Comparison of ENCODE assay signal across 24 cellular contexts in the genomic region with DNA sequence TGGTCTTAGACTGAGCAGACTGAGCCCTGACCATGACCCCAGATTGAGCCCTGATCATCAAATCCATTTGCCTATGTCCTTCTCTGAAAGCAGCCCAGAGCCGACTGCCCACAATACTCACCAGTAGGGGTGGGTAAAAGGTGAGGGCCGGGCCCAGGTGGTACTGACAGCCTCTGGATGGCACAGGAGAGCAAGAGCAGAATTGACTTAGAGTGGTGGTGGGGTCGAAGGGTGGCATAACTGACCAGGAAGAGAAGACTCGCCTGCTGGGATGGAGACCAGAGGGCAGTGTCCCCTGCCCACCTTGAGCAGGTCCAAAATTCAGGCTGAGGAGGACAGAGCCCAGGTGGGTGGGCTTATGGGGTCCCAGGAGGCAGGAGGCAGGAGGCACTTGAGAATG.
DNase-seq lines count a peak whose midpoint lies in the region; ATAC-seq, FAIRE-seq and TF ChIP-seq lines count a peak whose summit lies in the region.
"Had no signal": no experiment of that assay in that cellular context is flagged by ENCODE, and none has a peak within 500 bp of the region (broad histone marks: within the 10 kb centered on the region; RNA-seq: fewer than 3 reads in every experiment).

No MANE protein-coding gene starts in this region.

- 4% methylated on average over 4 of the region's 4 CpGs for WGBS in K562 (ENCODE audit: insufficient coverage, low coverage, missing lambda C conversion rate)

- H3K36me3 ChIP-seq in HEK293 (ENCODE audit: control insufficient read depth in 2 of 2, insufficient read depth in 1 of 2, low read length in 2 of 2), result no peaks in the 10 kb centered on the region
- H3K36me3 ChIP-seq in K562 (ENCODE audit: control insufficient read depth, insufficient read depth, low read length), result no peaks in the 10 kb centered on the region
- no peaks in the 10 kb centered on the region for H3K36me3 ChIP-seq in neural progenitor cell
- H3K36me3 ChIP-seq: BE2C, BLaER1 had no signal

- H3K36me3 Mint-ChIP-seq in neural progenitor cell, result no peaks in the 10 kb centered on the region
- H3K36me3 Mint-ChIP-seq: CD14-positive monocyte; CD4-positive, alpha-beta memory T cell; CD4-positive, CD25-positive, alpha-beta regulatory T cell; CD8-positive, alpha-beta memory T cell had no signal

- H3K4me3 ChIP-seq in HEK293 (ENCODE audit: low read depth, low read length) (no peak overlapping the region), K562 (no peak overlapping the region), neural progenitor cell (no peak overlapping the region)
- H3K4me3 ChIP-seq: BLaER1 had no signal

- in situ Hi-C loops in K562 (cut with MboI) (no loop called here), KBM-7 (cut with MboI; ENCODE audit: low pct_unique_long_range_greater_than_20kb, low sequenced_read_pairs) (no loop called here)

- H2AFZ ChIP-seq in K562 (ENCODE audit: low read depth, low read length) (no peak overlapping the region), neural progenitor cell (replicated peaks) (no peak overlapping the region)

- DNase-seq in K562 (ENCODE audit: extremely low read depth in 1 of 4, low spot score in 3 of 4), result no peak
- no peak for DNase-seq in neural progenitor cell (ENCODE audit: low spot score)
- no peak for DNase-seq in NCI-H345 (lab: John Stamatoyannopoulos, UW)
- no peak for DNase-seq in KBM-7
- no peak for DNase-seq in anterior cingulate cortex (lab: John Stamatoyannopoulos, UW)
- DNase-seq: 8988T; ACHN; BE2C; C1 segment of cervical spinal cord; CD4-positive, alpha-beta memory T cell; CD4-positive, CD25-positive, alpha-beta regulatory T cell; CD8-positive, alpha-beta memory T cell; COR-L47; DMS153; DMS79; DND-41; GF-D8 had no signal

- H3K9me3 ChIP-seq in HEK293 (ENCODE audit: control insufficient read depth, insufficient read depth, low read depth, low read length), result no peaks in the 10 kb centered on the region
- H3K9me3 ChIP-seq in K562 (replicated peaks; ENCODE audit: control insufficient read depth, insufficient read depth, low read depth, low read length), result no peaks in the 10 kb centered on the region
- H3K9me3 ChIP-seq in neural progenitor cell (ENCODE audit: low read depth), result no peaks in the 10 kb centered on the region
- H3K9me3 ChIP-seq: BE2C, BLaER1 had no signal

- no peak for ATAC-seq in K562

- H3K27ac Mint-ChIP-seq in neural progenitor cell, result peak overlapping the region; percentile 48
- H3K27ac Mint-ChIP-seq: CD14-positive monocyte; CD4-positive, alpha-beta memory T cell had no signal

- TF ChIP-seq RAD21 in K562 (CRISPR knock-in tag; conservative IDR thresholded peaks at IDR 0.05 in 1 of 2, IDR thresholded peaks at IDR 0.05 in 1 of 2), result no peak

- H3K4me3 Mint-ChIP-seq in neural progenitor cell, result no peak overlapping the region
- H3K4me3 Mint-ChIP-seq: CD14-positive monocyte; CD4-positive, alpha-beta memory T cell; CD4-positive, CD25-positive, alpha-beta regulatory T cell; CD8-positive, alpha-beta memory T cell had no signal

- H3K9me3 Mint-ChIP-seq in neural progenitor cell, result no peaks in the 10 kb centered on the region
- H3K9me3 Mint-ChIP-seq: CD4-positive, CD25-positive, alpha-beta regulatory T cell had no signal

- H3K4me1 ChIP-seq in HEK293 (ENCODE audit: control insufficient read depth, insufficient read depth, low read length) (no peaks in the 10 kb centered on the region), K562 (replicated peaks in 1 of 2; ENCODE audit: control insufficient read depth in 2 of 2, insufficient read depth in 2 of 2, low read length in 2 of 2) (peaks cover 0 to 5% of the 10 kb centered on the region in 2 experiments; a peak in 1 of 5 replicates), neural progenitor cell (no peaks in the 10 kb centered on the region)
- H3K4me1 ChIP-seq: BE2C had no signal

- TF ChIP-seq POLR2A in K562 (conservative IDR thresholded peaks at IDR 0.05), result no peak

- no peak overlapping the region for H3K27ac ChIP-seq in HEK293 (ENCODE audit: extremely low read depth, low read depth, low read length)
- H3K27ac ChIP-seq in K562 (ENCODE audit: extremely low read depth, low read depth, low read length), result no peak overlapping the region
- H3K27ac ChIP-seq in neural progenitor cell, result no peak overlapping the region
- H3K27ac ChIP-seq: BLaER1 had no signal

- H3K4me2 ChIP-seq in K562 (ENCODE audit: insufficient read depth, low read length), result no peak overlapping the region
- no peak overlapping the region for H3K4me2 ChIP-seq in neural progenitor cell
- H3K4me2 ChIP-seq: BLaER1 had no signal

- TF ChIP-seq CTCF in HEK293 (tag by site-specific recombination; IDR thresholded peaks at IDR 0.05) (no peak), K562 (IDR thresholded peaks at IDR 0.05 in 2 of 3, conservative IDR thresholded peaks at IDR 0.05 in 1 of 3; ENCODE audit: insufficient read depth in 2 of 3, low read depth in 1 of 3, low read length in 3 of 3) (no peak), neural progenitor cell (IDR thresholded peaks at IDR 0.05) (no peak)

- H3K4me1 Mint-ChIP-seq in neural progenitor cell, result no peaks in the 10 kb centered on the region
- H3K4me1 Mint-ChIP-seq: CD14-positive monocyte; CD4-positive, alpha-beta memory T cell; CD4-positive, CD25-positive, alpha-beta regulatory T cell; CD8-positive, alpha-beta memory T cell had no signal

- FAIRE-seq in K562 (lab: Jason Lieb, UNC), result no peak
- FAIRE-seq: A204.1, G401.6, GM12891, GM19239 had no signal

- no peak for TF ChIP-seq EP300 in K562 (IDR thresholded peaks at IDR 0.05; ENCODE audit: low read length)

- H3K79me2 ChIP-seq in K562 (ENCODE audit: control insufficient read depth, insufficient read depth, low read length) (no peaks in the 10 kb centered on the region), neural progenitor cell (ENCODE audit: low read depth) (no peaks in the 10 kb centered on the region)

- peaks cover 10% of the 10 kb centered on the region for H3K27me3 Mint-ChIP-seq in neural progenitor cell (ENCODE audit: insufficient read depth, low read depth)

- no TSS peak for BruUV-seq in K562 (replicated peaks; lab: Mats Ljungman, UMichigan)

- H3K9ac ChIP-seq in K562 (ENCODE audit: insufficient read depth in 1 of 2, low read depth in 2 of 2, low read length in 2 of 2) (no peak overlapping the region), neural progenitor cell (no peak overlapping the region)
- H3K9ac ChIP-seq: BLaER1 had no signal

- no peaks in the 10 kb centered on the region for H3K9me1 ChIP-seq in K562 (ENCODE audit: control insufficient read depth, insufficient read depth, low read length)

- intact Hi-C loops in K562 (cut with micrococcal nuclease), result no loop called here

- POLR2A ChIA-PET in HEK293 (lab: Yijun Ruan, JAX), result no interaction called here
- POLR2A ChIA-PET in K562 (lab: Yijun Ruan, JAX), result no interaction called here

- H4K20me1 ChIP-seq in K562 (replicated peaks; ENCODE audit: control insufficient read depth, insufficient read depth, low read length) (no peaks in the 10 kb centered on the region), neural progenitor cell (ENCODE audit: low read depth) (no peaks in the 10 kb centered on the region)
- H4K20me1 ChIP-seq: BLaER1 had no signal

- H3F3A ChIP-seq in neural progenitor cell (ENCODE audit: low read depth), result no peaks in the 10 kb centered on the region

- CTCF ChIA-PET in HEK293 (lab: Yijun Ruan, JAX), result interaction anchor here (0.7 kb wide), 1 partner anchor 389 kb away, joined by 3 read pairs; no protein-coding TSS in a partner anchor
- CTCF ChIA-PET in K562 (lab: Yijun Ruan, JAX; ENCODE audit: low intra/inter-chr PET ratio), result no interaction called here

- H3K27me3 ChIP-seq in K562 (ENCODE audit: control insufficient read depth in 2 of 2, insufficient read depth in 2 of 2, low read length in 2 of 2), result peaks cover 9 to 29% of the 10 kb centered on the region in 2 experiments; a peak in 4 of 5 replicates
- no peaks in the 10 kb centered on the region for H3K27me3 ChIP-seq in neural progenitor cell
- H3K27me3 ChIP-seq: BE2C, BLaER1 had no signal

TF ChIP-seq in HEK293, 187 proteins besides CTCF, POLR2A, EP300 and RAD21 (continues in another document):
- TF ChIP-seq ZNF24 (tag by site-specific recombination; IDR thresholded peaks at IDR 0.05), result no peak

TF ChIP-seq in K562, 482 proteins besides CTCF, POLR2A, EP300 and RAD21 (continues in another document):
- TF ChIP-seq CHD1 (IDR thresholded peaks at IDR 0.05; ENCODE audit: low read length), result no peak
- TF ChIP-seq, protein P1, sequence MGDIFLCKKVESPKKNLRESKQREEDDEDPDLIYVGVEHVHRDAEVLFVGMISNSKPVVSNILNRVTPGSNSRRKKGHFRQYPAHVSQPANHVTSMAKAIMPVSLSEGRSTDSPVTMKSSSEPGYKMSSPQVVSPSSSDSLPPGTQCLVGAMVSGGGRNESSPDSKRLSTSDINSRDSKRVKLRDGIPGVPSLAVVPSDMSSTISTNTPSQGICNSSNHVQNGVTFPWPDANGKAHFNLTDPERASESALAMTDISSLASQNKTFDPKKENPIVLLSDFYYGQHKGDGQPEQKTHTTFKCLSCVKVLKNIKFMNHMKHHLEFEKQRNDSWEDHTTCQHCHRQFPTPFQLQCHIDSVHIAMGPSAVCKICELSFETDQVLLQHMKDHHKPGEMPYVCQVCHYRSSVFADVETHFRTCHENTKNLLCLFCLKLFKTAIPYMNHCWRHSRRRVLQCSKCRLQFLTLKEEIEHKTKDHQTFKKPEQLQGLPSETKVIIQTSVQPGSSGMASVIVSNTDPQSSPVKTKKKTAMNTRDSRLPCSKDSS (IDR thresholded peaks at IDR 0.05; ENCODE audit: low read depth, partially characterized antibody), result no peak
- TF ChIP-seq GTF2A2 (tag; IDR thresholded peaks at IDR 0.05), result no peak

Comparison
In these comparisons a context has a peak if more than half of its experiments do, and no peak if none do; other contexts are left out.
1. Of the 44 proteins assayed by ChIP-seq in both K562 and HEK293: peak only in K562: none; only in HEK293: none; in both: PRDM10; in neither: 43.